Comparison of ENCODE assay signal across 15 cellular contexts in the genomic region with DNA sequence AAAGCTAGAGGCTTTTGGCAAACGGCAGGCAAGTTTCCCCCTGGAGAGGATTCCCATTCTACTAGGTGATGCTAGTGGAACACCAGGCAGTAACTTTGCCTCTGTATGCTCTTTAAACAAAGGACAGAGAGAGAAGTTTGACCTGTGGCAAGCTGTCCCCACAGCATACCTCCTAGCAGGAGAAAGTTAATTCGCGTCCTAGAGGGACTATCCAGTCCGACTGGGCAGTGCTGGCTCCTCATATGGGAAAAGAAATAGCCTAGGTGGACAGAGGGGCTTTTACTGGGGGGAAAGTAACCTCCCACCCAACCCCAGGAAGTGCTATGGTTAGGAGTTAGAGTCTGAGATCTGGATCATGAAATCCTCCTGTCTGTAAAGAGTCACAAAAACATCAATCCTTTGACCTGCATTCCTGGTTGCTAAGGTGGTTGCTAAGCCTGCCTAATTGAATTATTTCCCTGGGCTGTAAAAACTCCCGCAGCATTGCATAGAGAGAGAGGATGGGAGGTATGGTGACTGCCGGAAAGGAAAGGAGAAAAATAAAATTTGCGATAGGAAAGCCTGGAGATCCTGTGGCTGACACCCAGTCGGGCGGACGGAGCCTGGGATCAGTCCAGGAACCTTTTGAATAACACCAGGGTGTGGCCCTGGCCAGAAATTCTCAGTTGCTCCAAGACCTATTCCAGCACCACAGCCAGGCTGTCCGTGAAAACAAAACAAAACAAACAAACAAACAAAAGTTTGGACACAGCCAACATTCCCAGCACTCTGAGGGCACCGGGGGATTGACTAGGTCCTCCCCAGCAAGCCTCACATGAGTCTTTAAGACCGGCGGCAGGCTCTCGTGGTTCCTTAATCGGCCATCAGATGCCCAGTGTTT.
A peak's percentile ranks its signal among the peaks of the same experiment; 100 is the strongest.
DNase-seq lines count a peak whose midpoint lies in the region; ATAC-seq, FAIRE-seq and TF ChIP-seq lines count a peak whose summit lies in the region.
"Had no signal": no experiment of that assay in that cellular context is flagged by ENCODE, and none has a peak within 500 bp of the region (broad histone marks: within the 10 kb centered on the region; RNA-seq: fewer than 3 reads in every experiment).

No MANE protein-coding gene starts in this region.

- DNase-seq in GM03348 (ENCODE audit: low spot score) = peak; percentile 47
- DNase-seq in SK-N-SH = peak; percentile 73
- peak; percentile 22 for DNase-seq in iPS-NIHi11 (ENCODE audit: low spot score)
- peak; percentile 8 to 22 for DNase-seq in gastrocnemius medialis
- DNase-seq in lower leg skin (ENCODE audit: low spot score in 2 of 2) = no peak
- no peak for DNase-seq in left lobe of liver (ENCODE audit: low spot score)
- no peak for DNase-seq in UCSD-AML1 (lab: John Stamatoyannopoulos, UW; ENCODE audit: unreplicated experiment)
- DNase-seq in HTR-8/SVneo (ENCODE audit: insufficient read length, low spot score) = no peak
- DNase-seq: activated CD4-positive, alpha-beta T cell treated with anti-CD3 and anti-CD28 coated beads for 1 hour; activated gamma-delta T cell treated with Interleukin-2 at 50 U/mL for 16 hours; COR-L47; effector memory CD8-positive, alpha-beta T cell; IMR-90; NCI-H2081; SHP77 treated with DMSO at 0.1 percent for 48 hours had no signal

- no peak for FAIRE-seq in HTR-8/SVneo (lab: Jason Lieb, UNC)

- TF ChIP-seq POLR2A in gastrocnemius medialis (IDR thresholded peaks at IDR 0.05) = no peak
- TF ChIP-seq POLR2A in lower leg skin (IDR thresholded peaks at IDR 0.05) = no peak

- TF ChIP-seq EP300 in SK-N-SH (IDR thresholded peaks at IDR 0.05; ENCODE audit: borderline replicate concordance in 1 of 2, low read depth in 1 of 2, low read length in 1 of 2) = 0 out of 4 replicates have a peak, but pooled peaks of 1 of the 2 experiments have one; percentile 16

- no peaks in the 10 kb centered on the region for H4K20me1 ChIP-seq in SK-N-SH (ENCODE audit: insufficient read depth)

- H3K4me1 ChIP-seq in SK-N-SH (ENCODE audit: control insufficient read depth in 1 of 2, insufficient read depth in 2 of 2, low read depth in 1 of 2, low read length in 1 of 2) = peaks cover 11 to 14% of the 10 kb centered on the region in 2 experiments; a peak in 2 of 4 replicates
- H3K4me1 ChIP-seq in gastrocnemius medialis = no peaks in the 10 kb centered on the region

- ATAC-seq in gastrocnemius medialis (peak; percentile 69 to 85), left lobe of liver (no peak)
- ATAC-seq: effector memory CD8-positive, alpha-beta T cell had no signal

- H2AFZ ChIP-seq in SK-N-SH (ENCODE audit: low read depth) = peak overlapping the region; percentile 69; the same call in 1 of the 2 replicates

- H3K27ac ChIP-seq in SK-N-SH (ENCODE audit: low read depth in 2 of 2, low read length in 1 of 2) (peak overlapping the region in 1 of 2 experiments; percentile 25; a peak in 1 of 4 replicates), gastrocnemius medialis (no peak overlapping the region)

- H3K4me2 ChIP-seq in SK-N-SH = peak overlapping the region; percentile 45

- WGBS in SK-N-SH (ENCODE audit: low lambda C conversion rate) = 53% methylated on average over 16 of the region's 16 CpGs
- 34 to 38% methylated on average over 16 of the region's 16 CpGs for WGBS in lower leg skin, 2 donors

- H3K79me2 ChIP-seq in SK-N-SH (ENCODE audit: insufficient read depth) = no peaks in the 10 kb centered on the region

- intact Hi-C loops in gastrocnemius medialis (cut with DNase I; ENCODE audit: low total_unique reads) (no loop called here), lower leg skin (cut with DNase I; ENCODE audit: low total_unique reads) (no loop called here)

- no peak overlapping the region for H3K9ac ChIP-seq in SK-N-SH

- no peaks in the 10 kb centered on the region for H3F3A ChIP-seq in SK-N-SH (replicated peaks; ENCODE audit: insufficient read depth)

- CTCF ChIA-PET in SK-N-SH (lab: Yijun Ruan, JAX) = interaction anchor here (0.7 to 3.6 kb wide), 5 partner anchors 11 to 366 kb away, joined by 3 to 19 read pairs (median 4); no protein-coding TSS in a partner anchor

- in situ Hi-C loops in gastrocnemius medialis (cut with MboI; ENCODE audit: low sequenced_read_pairs in 4 of 4) = no loop called here

- no peaks in the 10 kb centered on the region for H3K9me2 ChIP-seq in SK-N-SH

- H3K36me3 ChIP-seq in SK-N-SH (replicated peaks in 1 of 2; ENCODE audit: control insufficient read depth in 1 of 2, insufficient read depth in 2 of 2, low read length in 1 of 2) (no peaks in the 10 kb centered on the region), gastrocnemius medialis (no peaks in the 10 kb centered on the region)

- TF ChIP-seq RAD21 in SK-N-SH (IDR thresholded peaks at IDR 0.05; ENCODE audit: low read length) = no peak

- TF ChIP-seq CTCF in SK-N-SH (IDR thresholded peaks at IDR 0.05) = no peak
- TF ChIP-seq CTCF in gastrocnemius medialis (IDR thresholded peaks at IDR 0.05 in 4 of 5, conservative IDR thresholded peaks at IDR 0.05 in 1 of 5) = no peak
- TF ChIP-seq CTCF in lower leg skin (IDR thresholded peaks at IDR 0.05) = no peak

- H3K4me3 ChIP-seq in SK-N-SH (ENCODE audit: low read depth in 2 of 2, low read length in 1 of 2) = peak overlapping the region in 1 of 2 experiments; percentile 12; a peak in 2 of 4 replicates
- H3K4me3 ChIP-seq in gastrocnemius medialis = peak overlapping the region in 2 of 4 donors; percentile 25
- no peak overlapping the region for H3K4me3 ChIP-seq in lower leg skin (ENCODE audit: low read depth, poor library complexity, severe bottlenecking)

- H3K9me3 ChIP-seq in SK-N-SH (no peaks in the 10 kb centered on the region), gastrocnemius medialis (no peaks in the 10 kb centered on the region)

- no peaks in the 10 kb centered on the region for H3K27me3 ChIP-seq in SK-N-SH (ENCODE audit: insufficient read depth)
- H3K27me3 ChIP-seq in gastrocnemius medialis = no peaks in the 10 kb centered on the region

- POLR2A ChIA-PET in SK-N-SH (lab: Yijun Ruan, JAX) = no interaction called here

TF ChIP-seq in SK-N-SH, 30 proteins besides CTCF, POLR2A, EP300 and RAD21:
- TF ChIP-seq FOXM1 (IDR thresholded peaks at IDR 0.05; ENCODE audit: low read depth) (no peak), RCOR1 (IDR thresholded peaks at IDR 0.05; ENCODE audit: low read length) (peak; percentile 48; the same call in 1 of the 2 replicates)
- TF ChIP-seq, protein P1, sequence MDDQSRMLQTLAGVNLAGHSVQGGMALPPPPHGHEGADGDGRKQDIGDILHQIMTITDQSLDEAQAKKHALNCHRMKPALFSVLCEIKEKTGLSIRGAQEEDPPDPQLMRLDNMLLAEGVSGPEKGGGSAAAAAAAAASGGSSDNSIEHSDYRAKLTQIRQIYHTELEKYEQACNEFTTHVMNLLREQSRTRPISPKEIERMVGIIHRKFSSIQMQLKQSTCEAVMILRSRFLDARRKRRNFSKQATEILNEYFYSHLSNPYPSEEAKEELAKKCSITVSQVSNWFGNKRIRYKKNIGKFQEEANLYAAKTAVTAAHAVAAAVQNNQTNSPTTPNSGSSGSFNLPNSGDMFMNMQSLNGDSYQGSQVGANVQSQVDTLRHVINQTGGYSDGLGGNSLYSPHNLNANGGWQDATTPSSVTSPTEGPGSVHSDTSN (IDR thresholded peaks at IDR 0.05) = peak; percentile 67

Comparison
In these comparisons a context has a peak if more than half of its experiments do, and no peak if none do; other contexts are left out.
1. DNase-seq: peak in GM03348 (single experiment), SK-N-SH (single experiment), iPS-NIHi11 (single experiment) and gastrocnemius medialis (2 of 2); none in lower leg skin (0 of 2), left lobe of liver (single experiment), UCSD-AML1 (single experiment) and HTR-8/SVneo (single experiment).